ENCODE assay signal across 20 cellular contexts in genomic region chr16:88973415-88974050, GRCh38. TPM values are rescaled to one million over a fixed set of nuclear protein-coding genes. Genes with fewer than 3 reads are reported as not detected.
"Had no signal": no experiment of that assay in that cellular context is flagged by ENCODE, and none has a peak within 500 bp of the region (broad histone marks: within the 10 kb centered on the region; RNA-seq: fewer than 3 reads in every experiment).

No MANE protein-coding gene starts in this region.

- H3K9me3 Mint-ChIP-seq: activated CD4-positive, alpha-beta memory T cell treated with anti-CD3 and anti-CD28 coated beads, Interleukin-2, amount 10 ng/mL, durations not matched to agents 7 days and 5 days; activated naive CD4-positive, alpha-beta T cell treated with anti-CD3 and anti-CD28 coated beads for 36 hours; mesothelial cell of epicardium; nephron; stimulated activated naive CD8-positive, alpha-beta T cell treated with anti-CD3 and anti-CD28 coated beads, Interleukin-15, amount 100 ng/mL, for 72 hours; T-helper 2 cell treated with Interferon-gamma antibody and Interleukin-4, amounts not matched to agents 5 μg/mL and 100 μg/mL, for 36 hours had no signal

- H3K27ac ChIP-seq: body of pancreas, dorsolateral prefrontal cortex, lower lobe of right lung, suprapubic skin, transverse colon, vagina had no signal

- H3K9me3 ChIP-seq: body of pancreas, lower lobe of right lung, suprapubic skin, transverse colon, vagina had no signal

- H3K4me1 Mint-ChIP-seq: activated CD4-positive, alpha-beta memory T cell treated with anti-CD3 and anti-CD28 coated beads, Interleukin-2, amount 10 ng/mL, durations not matched to agents 7 days and 5 days; mesothelial cell of epicardium had no signal

- ATAC-seq: activated CD8-positive, alpha-beta memory T cell treated with anti-CD3 and anti-CD28 coated beads, Interleukin-2, amount 10 ng/mL, durations not matched to agents 7 days and 5 days; body of pancreas; lower lobe of right lung; stimulated activated naive CD8-positive, alpha-beta T cell treated with anti-CD3 and anti-CD28 coated beads, Interleukin-15, amount 100 ng/mL, for 72 hours had no signal

- H3K4me3 Mint-ChIP-seq: activated CD4-positive, alpha-beta memory T cell treated with anti-CD3 and anti-CD28 coated beads, Interleukin-2, amount 10 ng/mL, durations not matched to agents 7 days and 5 days; activated CD8-positive, alpha-beta memory T cell treated with anti-CD3 and anti-CD28 coated beads, Interleukin-2, amount 10 ng/mL, durations not matched to agents 7 days and 5 days; activated naive CD4-positive, alpha-beta T cell treated with anti-CD3 and anti-CD28 coated beads for 36 hours; mesothelial cell of epicardium; stimulated activated naive CD8-positive, alpha-beta T cell treated with anti-CD3 and anti-CD28 coated beads, Interleukin-15, amount 100 ng/mL, for 72 hours; T-helper 2 cell treated with Interferon-gamma antibody and Interleukin-4, amounts not matched to agents 5 μg/mL and 100 μg/mL, for 36 hours had no signal

- H3K27ac Mint-ChIP-seq: activated CD4-positive, alpha-beta memory T cell treated with anti-CD3 and anti-CD28 coated beads, Interleukin-2, amount 10 ng/mL, durations not matched to agents 7 days and 5 days; activated CD8-positive, alpha-beta memory T cell treated with anti-CD3 and anti-CD28 coated beads, Interleukin-2, amount 10 ng/mL, durations not matched to agents 7 days and 5 days; activated naive CD4-positive, alpha-beta T cell treated with anti-CD3 and anti-CD28 coated beads for 36 hours; mesothelial cell of epicardium; stimulated activated naive CD8-positive, alpha-beta T cell treated with anti-CD3 and anti-CD28 coated beads, Interleukin-15, amount 100 ng/mL, for 72 hours; T-helper 2 cell treated with Interferon-gamma antibody and Interleukin-4, amounts not matched to agents 5 μg/mL and 100 μg/mL, for 36 hours had no signal

- H3K36me3 ChIP-seq: lower lobe of right lung, suprapubic skin, transverse colon, vagina had no signal

- DNase-seq: activated CD4-positive, alpha-beta memory T cell treated with anti-CD3 and anti-CD28 coated beads, Interleukin-2, amount 10 ng/mL, durations not matched to agents 7 days and 5 days; activated CD4-positive, alpha-beta T cell treated with anti-CD3 and anti-CD28 coated beads for 48 hours; activated CD4-positive, CD25-positive, alpha-beta regulatory T cell; activated CD8-positive, alpha-beta memory T cell treated with anti-CD3 and anti-CD28 coated beads, Interleukin-2, amount 10 ng/mL, durations not matched to agents 7 days and 5 days; activated naive CD4-positive, alpha-beta T cell treated with anti-CD3 and anti-CD28 coated beads for 36 hours; activated T-cell treated with anti-CD3 and anti-CD28 coated beads, Interleukin-2, amount 50 U/mL, for 1 hour; body of pancreas; caudate nucleus; dorsolateral prefrontal cortex; foreskin fibroblast; hippocampal formation; lower lobe of right lung; stimulated activated naive CD8-positive, alpha-beta T cell treated with anti-CD3 and anti-CD28 coated beads, Interleukin-15, amount 100 ng/mL, for 72 hours; transverse colon had no signal

- FAIRE-seq: TTC549 had no signal

- H3K4me1 ChIP-seq: body of pancreas had no signal

- H3K27me3 ChIP-seq: vagina had no signal

- H3K4me3 ChIP-seq: body of pancreas, dorsolateral prefrontal cortex, lower lobe of right lung, suprapubic skin, transverse colon, vagina had no signal

RNA-seq across cellular contexts. Expression of gene CBFA2T3, which starts 3.5 kb away (rescaled TPM):
- total RNA-seq: activated CD4-positive, alpha-beta memory T cell treated with anti-CD3 and anti-CD28 coated beads, Interleukin-2, amount 10 ng/mL, durations not matched to agents 7 days and 5 days; activated naive CD4-positive, alpha-beta T cell treated with anti-CD3 and anti-CD28 coated beads for 36 hours had no signal
